Comparison of ENCODE assay signal across 1 cellular context in genomic region chr12:14257734-14258467, GRCh38.
TF ChIP-seq lines count a peak whose summit lies in the region.

No MANE protein-coding gene starts in this region.

TF ChIP-seq in HepG2, 621 proteins besides CTCF, POLR2A, EP300 and RAD21 (continued from another document and continues in another):
- TF ChIP-seq FOXP4 (CRISPR knock-in tag; IDR thresholded peaks at IDR 0.05) (peak; percentile 61; the same call in 1 of the 2 replicates), RBFOX2 (IDR thresholded peaks at IDR 0.05; ENCODE audit: low read depth, low read length) (no peak), ZNF678 (CRISPR knock-in tag; IDR thresholded peaks at IDR 0.05) (no peak), ZNF713 (CRISPR knock-in tag; IDR thresholded peaks at IDR 0.05) (no peak), BORCS8-MEF2B (CRISPR knock-in tag; IDR thresholded peaks at IDR 0.05) (no peak), ZBTB3 (CRISPR knock-in tag; IDR thresholded peaks at IDR 0.05; ENCODE audit: borderline replicate concordance, low read depth) (no peak), ZBTB46 (CRISPR knock-in tag; IDR thresholded peaks at IDR 0.05; ENCODE audit: borderline replicate concordance) (no peak), DMTF1 (CRISPR knock-in tag; IDR thresholded peaks at IDR 0.05) (no peak), POLR2AphosphoS5 (IDR thresholded peaks at IDR 0.05; ENCODE audit: low read depth, low read length) (no peak), SRSF4 (IDR thresholded peaks at IDR 0.05; ENCODE audit: low read depth, low read length, poor library complexity, severe bottlenecking) (no peak), PAF1 (CRISPR knock-in tag; IDR thresholded peaks at IDR 0.05) (no peak), ZNF597 (CRISPR knock-in tag; IDR thresholded peaks at IDR 0.05) (no peak), TOPORS (CRISPR knock-in tag; IDR thresholded peaks at IDR 0.05) (no peak), MIER2 (CRISPR knock-in tag; IDR thresholded peaks at IDR 0.05) (no peak), ZNF800 (CRISPR knock-in tag; IDR thresholded peaks at IDR 0.05) (peak; percentile 60; the same call in 1 of the 2 replicates), AGO2 (optimal IDR thresholded peaks at IDR 0.05; ENCODE audit: low read depth, low read length) (no peak), PAWR (CRISPR knock-in tag; IDR thresholded peaks at IDR 0.05; ENCODE audit: borderline replicate concordance) (no peak), TBP (CRISPR knock-in tag; IDR thresholded peaks at IDR 0.05) (no peak), NFIC (IDR thresholded peaks at IDR 0.05; ENCODE audit: low read length) (no peak), ZNF362 (CRISPR knock-in tag; IDR thresholded peaks at IDR 0.05; ENCODE audit: borderline replicate concordance) (peak; percentile 62; the same call in 1 of the 2 replicates), ARNTL (CRISPR knock-in tag; IDR thresholded peaks at IDR 0.05) (peak; percentile 80), CEBPZ (IDR thresholded peaks at IDR 0.05; ENCODE audit: low read length) (no peak), ZNF382 (CRISPR knock-in tag; IDR thresholded peaks at IDR 0.05; ENCODE audit: borderline replicate concordance) (no peak), HOXA3 (CRISPR knock-in tag; IDR thresholded peaks at IDR 0.05) (peak; percentile 52), SMARCC2 (IDR thresholded peaks at IDR 0.05) (no peak), ZNF644 (CRISPR knock-in tag; IDR thresholded peaks at IDR 0.05; ENCODE audit: low read depth) (peak; percentile 58; the same call in 1 of the 2 replicates), SPEN (CRISPR knock-in tag; IDR thresholded peaks at IDR 0.05; ENCODE audit: low read depth) (no peak), ZFY (CRISPR knock-in tag; IDR thresholded peaks at IDR 0.05) (0 out of 2 replicates have a peak, but pooled peaks have one; percentile 40), ZKSCAN1 (IDR thresholded peaks at IDR 0.05; ENCODE audit: low read length) (no peak), HNF1B (CRISPR knock-in tag; IDR thresholded peaks at IDR 0.05) (peak; percentile 76), U2AF2 (IDR thresholded peaks at IDR 0.05; ENCODE audit: low read depth, low read length) (no peak), ZNF317 (CRISPR knock-in tag; IDR thresholded peaks at IDR 0.05) (0 out of 2 replicates have a peak, but pooled peaks have one; percentile 57), ZNF367 (CRISPR knock-in tag; IDR thresholded peaks at IDR 0.05; ENCODE audit: borderline replicate concordance) (no peak), ZNF3 (CRISPR knock-in tag; IDR thresholded peaks at IDR 0.05) (peak; percentile 48), ZNF674 (CRISPR knock-in tag; IDR thresholded peaks at IDR 0.05; ENCODE audit: low read depth) (no peak), ZBTB14 (CRISPR knock-in tag; IDR thresholded peaks at IDR 0.05) (no peak), ZBTB1 (CRISPR knock-in tag; IDR thresholded peaks at IDR 0.05; ENCODE audit: borderline replicate concordance) (no peak), MZF1 (CRISPR knock-in tag; IDR thresholded peaks at IDR 0.05; ENCODE audit: borderline replicate concordance) (no peak), HMGXB4 (CRISPR knock-in tag; IDR thresholded peaks at IDR 0.05; ENCODE audit: borderline replicate concordance in 1 of 2, low read depth in 1 of 2) (peak; percentile 34 to 66; a peak in 2 of 4 replicates), ZFYVE20 (CRISPR knock-in tag; IDR thresholded peaks at IDR 0.05; ENCODE audit: borderline replicate concordance, low read depth) (no peak), MLLT10 (CRISPR knock-in tag; IDR thresholded peaks at IDR 0.05) (no peak), REL (CRISPR knock-in tag; conservative IDR thresholded peaks at IDR 0.05) (no peak), MXD1 (CRISPR knock-in tag; IDR thresholded peaks at IDR 0.05) (no peak), ZNF788 (CRISPR knock-in tag; IDR thresholded peaks at IDR 0.05; ENCODE audit: borderline replicate concordance) (peak; percentile 90)
